Comparison of ENCODE assay signal across 12 cellular contexts in the genomic region with DNA sequence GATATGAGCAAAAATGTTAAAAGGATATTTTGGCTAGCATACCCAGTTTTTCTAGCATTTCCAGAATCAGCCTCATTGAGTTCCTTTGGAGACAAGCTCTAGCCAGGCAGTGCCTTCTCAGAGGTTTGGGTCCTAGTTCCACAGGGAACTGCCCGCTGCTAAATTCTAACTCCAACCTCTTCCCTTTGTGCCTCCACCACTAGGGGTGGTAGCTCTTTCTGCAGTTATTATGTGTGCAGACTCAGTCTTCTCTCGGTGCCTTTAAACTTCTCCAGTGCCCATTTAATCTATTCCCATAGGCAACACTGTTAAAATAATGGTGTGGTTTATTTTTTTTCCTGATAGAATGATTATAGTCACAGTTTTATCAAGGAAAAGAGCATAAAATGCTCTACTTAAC. TPM values are rescaled to one million over a fixed set of nuclear protein-coding genes. Genes with fewer than 3 reads are reported as not detected.
DNase-seq lines count a peak whose midpoint lies in the region; ATAC-seq and TF ChIP-seq lines count a peak whose summit lies in the region.
"Had no signal": no experiment of that assay in that cellular context is flagged by ENCODE, and none has a peak within 500 bp of the region (broad histone marks: within the 10 kb centered on the region; RNA-seq: fewer than 3 reads in every experiment).

No MANE protein-coding gene starts in this region.

- TF ChIP-seq CTCF in left ventricle myocardium inferior (IDR thresholded peaks at IDR 0.05; ENCODE audit: borderline replicate concordance) (peak; percentile 44), OCI-LY3 (IDR thresholded peaks at IDR 0.05; ENCODE audit: low read depth, low read length) (0 out of 2 replicates have a peak, but pooled peaks have one; percentile 10), epithelial cell of esophagus (IDR thresholded peaks at IDR 0.05; ENCODE audit: insufficient read depth, low read depth, low read length, missing control alignments) (peak; percentile 45), type B pancreatic cell (conservative IDR thresholded peaks at IDR 0.05) (peak; percentile 55)

- H3K27me3 Mint-ChIP-seq in type B pancreatic cell = no peaks in the 10 kb centered on the region
- no peaks in the 10 kb centered on the region for H3K27me3 Mint-ChIP-seq in T-helper 2 cell treated with Interferon-gamma antibody and Interleukin-4, amounts not matched to agents 5 μg/mL and 100 μg/mL, for 36 hours (ENCODE audit: low read depth)

- H3K36me3 ChIP-seq in left ventricle myocardium inferior (no peaks in the 10 kb centered on the region), OCI-LY3 (replicated peaks; ENCODE audit: low read depth, low read length) (no peaks in the 10 kb centered on the region)
- H3K36me3 ChIP-seq: stomach had no signal

- H3K9me3 Mint-ChIP-seq in type B pancreatic cell = peaks cover under 1% of the 10 kb centered on the region
- H3K9me3 Mint-ChIP-seq in T-helper 2 cell treated with Interferon-gamma antibody and Interleukin-4, amounts not matched to agents 5 μg/mL and 100 μg/mL, for 36 hours = no peaks in the 10 kb centered on the region
- H3K9me3 Mint-ChIP-seq: nephron had no signal

- H3K27ac Mint-ChIP-seq in type B pancreatic cell = no peak overlapping the region
- H3K27ac Mint-ChIP-seq in T-helper 2 cell treated with Interferon-gamma antibody and Interleukin-4, amounts not matched to agents 5 μg/mL and 100 μg/mL, for 36 hours = no peak overlapping the region
- H3K27ac Mint-ChIP-seq: nephron had no signal

- H3K79me2 ChIP-seq in OCI-LY3 (ENCODE audit: low read length) = no peaks in the 10 kb centered on the region

- no peak overlapping the region for H2AFZ ChIP-seq in OCI-LY3 (ENCODE audit: low read depth, low read length)

- peaks cover under 1% of the 10 kb centered on the region for H3K4me1 Mint-ChIP-seq in type B pancreatic cell (ENCODE audit: unreplicated experiment)
- H3K4me1 Mint-ChIP-seq in T-helper 2 cell treated with Interferon-gamma antibody and Interleukin-4, amounts not matched to agents 5 μg/mL and 100 μg/mL, for 36 hours (ENCODE audit: low read depth) = no peaks in the 10 kb centered on the region
- H3K4me1 Mint-ChIP-seq: nephron had no signal

- H3K27ac ChIP-seq in left ventricle myocardium inferior (replicated peaks) (peak overlapping the region; percentile 30), OCI-LY3 (ENCODE audit: low read length) (no peak overlapping the region)
- H3K27ac ChIP-seq: stomach had no signal

- no peak overlapping the region for H3K9ac ChIP-seq in OCI-LY3 (ENCODE audit: low read length)

- intact Hi-C loops in left ventricle myocardium inferior (cut with micrococcal nuclease) = no loop called here
- intact Hi-C loops in Right ventricle myocardium inferior (cut with DNase I) = no loop called here

- H3K4me2 ChIP-seq in OCI-LY3 (ENCODE audit: low read length) = no peak overlapping the region

- no peaks in the 10 kb centered on the region for H4K20me1 ChIP-seq in OCI-LY3 (ENCODE audit: insufficient read depth, low read length)

- no peak for DNase-seq in left ventricle myocardium inferior
- DNase-seq in Right ventricle myocardium inferior (ENCODE audit: missing footprints) = no peak
- peak; percentile 6 for DNase-seq in epithelial cell of esophagus (ENCODE audit: low read depth)
- DNase-seq in type B pancreatic cell (ENCODE audit: extremely low spot score, unreplicated experiment) = no peak
- no peak for DNase-seq in T-helper 2 cell treated with Interferon-gamma antibody and Interleukin-4, amounts not matched to agents 5 μg/mL and 100 μg/mL, for 36 hours (ENCODE audit: low spot score)
- no peak for DNase-seq in activated gamma-delta T cell (lab: John Stamatoyannopoulos, UW)
- DNase-seq in NCI-H2107 (lab: John Stamatoyannopoulos, UW) = no peak
- DNase-seq: activated CD4-positive, alpha-beta T cell treated with anti-CD3 and anti-CD28 coated beads for 1 hour; activated effector memory CD4-positive, alpha-beta T cell treated with anti-CD3 and anti-CD28 coated beads, Interleukin-2, amount 50 U/mL, for 16 hours; stomach had no signal

- H3K4me1 ChIP-seq in left ventricle myocardium inferior (peaks cover 7% of the 10 kb centered on the region), OCI-LY3 (ENCODE audit: low read length) (no peaks in the 10 kb centered on the region)

- H3K36me3 Mint-ChIP-seq in type B pancreatic cell = no peaks in the 10 kb centered on the region
- H3K36me3 Mint-ChIP-seq in T-helper 2 cell treated with Interferon-gamma antibody and Interleukin-4, amounts not matched to agents 5 μg/mL and 100 μg/mL, for 36 hours (ENCODE audit: low read depth) = no peaks in the 10 kb centered on the region

- H3K4me3 ChIP-seq in left ventricle myocardium inferior (no peak overlapping the region), OCI-LY3 (ENCODE audit: low read length) (no peak overlapping the region), epithelial cell of esophagus (ENCODE audit: low read length) (no peak overlapping the region)
- H3K4me3 ChIP-seq: stomach had no signal

- H3K4me3 Mint-ChIP-seq in type B pancreatic cell = no peak overlapping the region
- H3K4me3 Mint-ChIP-seq in T-helper 2 cell treated with Interferon-gamma antibody and Interleukin-4, amounts not matched to agents 5 μg/mL and 100 μg/mL, for 36 hours = no peak overlapping the region
- H3K4me3 Mint-ChIP-seq: nephron had no signal

- H3K9me3 ChIP-seq in left ventricle myocardium inferior (replicated peaks) (no peaks in the 10 kb centered on the region), OCI-LY3 (ENCODE audit: insufficient read depth, low read length) (no peaks in the 10 kb centered on the region)
- H3K9me3 ChIP-seq: stomach had no signal

- H3K27me3 ChIP-seq in left ventricle myocardium inferior (ENCODE audit: low read depth) (no peaks in the 10 kb centered on the region), OCI-LY3 (ENCODE audit: low read depth, low read length) (no peaks in the 10 kb centered on the region)
- H3K27me3 ChIP-seq: stomach had no signal

- no peak for ATAC-seq in Right ventricle myocardium inferior

RNA-seq across cellular contexts. Expression of gene SLC25A3, which starts 21.5 kb away (rescaled TPM):
- total RNA-seq in left ventricle myocardium inferior = 1,638 TPM
- 1,790 TPM for total RNA-seq in Right ventricle myocardium inferior
- total RNA-seq in type B pancreatic cell (ENCODE audit: low replicate concordance) = 648 and 677 TPM in 2 replicates

RNA-seq across cellular contexts. Expression of gene TMPO, which starts 56.6 kb away (rescaled TPM):
- 16.9 TPM for total RNA-seq in left ventricle myocardium inferior
- total RNA-seq in Right ventricle myocardium inferior = 15.6 TPM
- 115 and 178 TPM in 2 replicates for total RNA-seq in type B pancreatic cell (ENCODE audit: low replicate concordance)
